18 cellular contexts compared by ENCODE assay signal in genomic region chr17:76901542-76902197, GRCh38. TPM values are rescaled to one million over a fixed set of nuclear protein-coding genes. Genes with fewer than 3 reads are reported as not detected.
A peak's percentile ranks its signal among the peaks of the same experiment; 100 is the strongest.
DNase-seq lines count a peak whose midpoint lies in the region; ATAC-seq, FAIRE-seq and TF ChIP-seq lines count a peak whose summit lies in the region.
"Had no signal": no experiment of that assay in that cellular context is flagged by ENCODE, and none has a peak within 500 bp of the region (broad histone marks: within the 10 kb centered on the region; RNA-seq: fewer than 3 reads in every experiment).

No MANE protein-coding gene starts in this region.

- H4K8ac ChIP-seq in trophoblast cell (ENCODE audit: low read depth, low read length): no peak overlapping the region

- H3K4me1 ChIP-seq in left ventricle myocardium inferior (peaks cover 6% of the 10 kb centered on the region), trophoblast cell (ENCODE audit: control insufficient read depth in 1 of 2, insufficient read depth in 2 of 2, low read length in 2 of 2) (no peaks in the 10 kb centered on the region)
- H3K4me1 ChIP-seq: Caco-2, Peyer's patch had no signal

- no peak overlapping the region for H3K18ac ChIP-seq in trophoblast cell (ENCODE audit: low read length)

- no peak overlapping the region for H2BK5ac ChIP-seq in trophoblast cell (ENCODE audit: low read depth, low read length, poor library complexity)

- no peak overlapping the region for H3K9ac ChIP-seq in trophoblast cell (ENCODE audit: low read length)

- peak; percentile 88 for FAIRE-seq in HTR-8/SVneo (lab: Jason Lieb, UNC)

- H2AFZ ChIP-seq in trophoblast cell (ENCODE audit: insufficient read depth, low read length, poor library complexity): no peak overlapping the region

- intact Hi-C loops in left ventricle myocardium superior (cut with micrococcal nuclease) (no loop called here), left ventricle myocardium inferior (cut with micrococcal nuclease) (no loop called here), sciatic nerve (cut with DNase I) (no loop called here)

- no peak overlapping the region for H3K27ac ChIP-seq in left ventricle myocardium inferior (replicated peaks)
- H3K27ac ChIP-seq in trophoblast cell (ENCODE audit: low read depth, low read length): no peak overlapping the region
- H3K27ac ChIP-seq: Peyer's patch had no signal

- peak; percentile 26 for ATAC-seq in left ventricle myocardium superior
- no peak for ATAC-seq in sciatic nerve

- no peaks in the 10 kb centered on the region for H3K79me1 ChIP-seq in trophoblast cell (ENCODE audit: low read length)

- DNase-seq in left ventricle myocardium superior: no peak
- DNase-seq in left ventricle myocardium inferior: no peak
- DNase-seq in HTR-8/SVneo (ENCODE audit: insufficient read length, low spot score): no peak
- peak; percentile 52 for DNase-seq in dermis blood vessel endothelial cell
- DNase-seq in trophoblast cell: no peak
- DNase-seq in activated CD4-positive, CD25-positive, alpha-beta regulatory T cell (lab: John Stamatoyannopoulos, UW): no peak
- DNase-seq in sciatic nerve (ENCODE audit: low spot score): no peak
- no peak for DNase-seq in NCI-H1092 treated with DMSO at 0.1 percent for 48 hours (lab: John Stamatoyannopoulos, UW)
- DNase-seq: Caco-2; CD4-positive, CD25-positive, alpha-beta regulatory T cell; DMS53; H9; NCI-H146; NCI-H2081; NCI-H2227 treated with DMSO at 0.1 percent for 48 hours; NCI-H524; Peyer's patch; SHP77 treated with DMSO at 0.1 percent for 48 hours had no signal

- TF ChIP-seq CTCF in left ventricle myocardium inferior (IDR thresholded peaks at IDR 0.05; ENCODE audit: borderline replicate concordance): no peak

- no peak overlapping the region for H3K14ac ChIP-seq in trophoblast cell (ENCODE audit: low read length)

- WGBS in trophoblast cell (ENCODE audit: extremely low coverage, insufficient coverage, insufficient read length): no CpG with 5 or more reads among the region's 11 CpGs

- no peak overlapping the region for H4K12ac ChIP-seq in trophoblast cell (ENCODE audit: low read depth, low read length)

- H3K36me3 ChIP-seq in left ventricle myocardium inferior (no peaks in the 10 kb centered on the region), trophoblast cell (ENCODE audit: control insufficient read depth in 1 of 2, insufficient read depth in 2 of 2, low read length in 2 of 2) (no peaks in the 10 kb centered on the region)
- H3K36me3 ChIP-seq: Peyer's patch had no signal

- H3K4ac ChIP-seq in trophoblast cell (ENCODE audit: low read depth, low read length): no peak overlapping the region

- peaks cover 65% of the 10 kb centered on the region for H3K27me3 ChIP-seq in left ventricle myocardium inferior (ENCODE audit: low read depth)
- no peaks in the 10 kb centered on the region for H3K27me3 ChIP-seq in trophoblast cell (ENCODE audit: insufficient read depth, low read length)
- H3K27me3 ChIP-seq: Peyer's patch had no signal

- H3K4me2 ChIP-seq in trophoblast cell (ENCODE audit: low read length): no peak overlapping the region

- no peak overlapping the region for H2BK120ac ChIP-seq in trophoblast cell (ENCODE audit: insufficient read depth, low read length, poor library complexity)

- no peaks in the 10 kb centered on the region for H3K79me2 ChIP-seq in trophoblast cell (ENCODE audit: control insufficient read depth, insufficient read depth, low read length, poor library complexity)

- no peak overlapping the region for H2AK5ac ChIP-seq in trophoblast cell (ENCODE audit: low read length)

- no peak overlapping the region for H3K23ac ChIP-seq in trophoblast cell (ENCODE audit: low read length)

- H3K4me3 ChIP-seq in left ventricle myocardium inferior (no peak overlapping the region), trophoblast cell (ENCODE audit: low read depth, low read length) (peak overlapping the region; percentile 54)
- H3K4me3 ChIP-seq: Peyer's patch had no signal

- no peak overlapping the region for H2BK12ac ChIP-seq in trophoblast cell (ENCODE audit: low read length)

- H3K9me3 ChIP-seq in left ventricle myocardium inferior (replicated peaks) (no peaks in the 10 kb centered on the region), trophoblast cell (ENCODE audit: insufficient read depth, low read depth, low read length) (peaks cover 6% of the 10 kb centered on the region)
- H3K9me3 ChIP-seq: Caco-2, Peyer's patch had no signal

- no peak overlapping the region for H4K91ac ChIP-seq in trophoblast cell (ENCODE audit: low read depth, low read length)

RNA-seq across cellular contexts. Expression of gene MGAT5B, which starts 33.5 kb away (rescaled TPM):
- not detected for total RNA-seq in left ventricle myocardium superior
- 0.08 TPM for total RNA-seq in left ventricle myocardium inferior
- total RNA-seq in dermis blood vessel endothelial cell: 0.34 and 0.37 TPM in 2 replicates
- polyA plus RNA-seq in trophoblast cell (2013): 0.66 and 0.79 TPM in 2 replicates
- 1.4 TPM for total RNA-seq in sciatic nerve
- total RNA-seq: CD4-positive, CD25-positive, alpha-beta regulatory T cell had no signal
- polyA plus RNA-seq: CD4-positive, CD25-positive, alpha-beta regulatory T cell had no signal
